8 cellular contexts compared by ENCODE assay signal in the genomic region with DNA sequence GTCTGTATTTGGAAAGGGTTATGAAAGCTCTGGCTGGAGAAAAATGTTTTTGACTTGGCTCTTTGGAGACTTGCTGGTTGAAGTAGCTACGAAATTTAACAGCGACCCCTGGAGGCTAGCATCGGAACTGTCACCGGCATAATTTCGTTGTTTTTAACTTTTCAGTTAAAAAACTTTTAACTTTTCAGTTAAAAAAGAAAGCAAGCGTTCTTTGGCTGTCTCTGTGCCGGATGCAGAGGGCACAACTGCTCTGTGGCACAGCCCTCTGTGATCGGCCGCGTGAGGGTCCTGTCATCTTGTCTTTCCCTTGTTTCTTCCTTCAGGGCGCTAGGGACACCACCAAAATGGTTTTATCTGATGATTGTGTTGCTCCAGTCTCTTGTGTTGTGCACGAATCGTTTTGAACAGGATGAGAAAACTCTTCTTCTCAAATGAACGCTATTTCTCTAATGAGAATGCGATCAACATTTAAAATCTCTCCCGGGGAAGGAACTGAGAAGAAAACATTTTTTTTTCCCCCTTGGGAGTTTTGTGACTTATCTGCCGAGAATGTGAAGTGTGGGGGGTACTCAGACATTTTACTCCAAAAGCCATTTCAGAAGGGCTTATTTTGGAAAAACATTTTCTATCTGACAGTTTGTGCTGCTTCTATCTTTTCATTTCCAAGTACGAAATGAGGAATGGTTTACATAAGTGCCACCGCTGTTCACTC. TPM values are rescaled to one million over a fixed set of nuclear protein-coding genes. Genes with fewer than 3 reads are reported as not detected.
DNase-seq lines count a peak whose midpoint lies in the region; ATAC-seq, FAIRE-seq and TF ChIP-seq lines count a peak whose summit lies in the region.

No MANE protein-coding gene starts in this region.

- H3K4me3 ChIP-seq in DND-41 (ENCODE audit: low read depth in 1 of 2, low read length in 2 of 2) (peak overlapping the region in 1 of 2 experiments; percentile 45; a peak in 2 of 4 replicates), IMR-90 (ENCODE audit: insufficient read depth, low read depth, low read length) (peak overlapping the region; percentile 44), cardiac fibroblast (replicated peaks in 1 of 2; ENCODE audit: low read depth in 2 of 2, low read length in 2 of 2) (peak overlapping the region; percentile 50 to 51), HepG2 (replicated peaks in 1 of 3; ENCODE audit: insufficient read depth in 1 of 3, low read depth in 2 of 3, low read length in 3 of 3) (no peak overlapping the region)

- H3K9ac ChIP-seq in DND-41 (ENCODE audit: low read depth, low read length) (peak overlapping the region; percentile 23), IMR-90 (ENCODE audit: low read depth, low read length) (peak overlapping the region; percentile 49; the same call in 1 of the 2 replicates), HepG2 (ENCODE audit: insufficient read depth, low read depth, low read length) (no peak overlapping the region)

- 0% methylated on average over 1 of the region's 19 CpGs; no CpG with 5 or more reads in 1 of the 2 experiments for WGBS in IMR-90 (ENCODE audit: extremely low coverage in 2 of 2, insufficient read length in 1 of 2), 2 experiments
- WGBS in HepG2 (ENCODE audit: low lambda C conversion rate) = 18% methylated on average over 19 of the region's 19 CpGs

- no peaks in the 10 kb centered on the region for H3K79me1 ChIP-seq in IMR-90 (ENCODE audit: low read depth in 1 of 2, low read length in 2 of 2)

- peaks cover 21% of the 10 kb centered on the region for H3K4me1 ChIP-seq in DND-41 (ENCODE audit: insufficient read depth, low read length)
- H3K4me1 ChIP-seq in IMR-90 (ENCODE audit: control insufficient read depth, insufficient read depth, low read length) = no peaks in the 10 kb centered on the region
- H3K4me1 ChIP-seq in HepG2 (ENCODE audit: insufficient read depth, low read length) = no peaks in the 10 kb centered on the region

- BruUV-seq in IMR-90 (replicated peaks; lab: Mats Ljungman, UMichigan) (no TSS peak), HepG2 (replicated peaks; lab: Mats Ljungman, UMichigan) (no TSS peak)

- no peak overlapping the region for H3K23ac ChIP-seq in IMR-90 (ENCODE audit: low read depth, low read length)

- DNase-seq in DND-41 = peak; percentile 66
- peak; percentile 35 for DNase-seq in IMR-90
- DNase-seq in T1000 (lab: John Stamatoyannopoulos, UW) = peak; percentile 15
- peak; percentile 65 to 73 for DNase-seq in cardiac fibroblast (ENCODE audit: low read depth in 2 of 2)
- DNase-seq in HepG2 (ENCODE audit: low spot score) = peak; percentile 13
- peak; percentile 7 to 22 for DNase-seq in stimulated activated CD8-positive, alpha-beta memory T cell treated with anti-CD3 and anti-CD28 coated beads, Interleukin-2, amount 100 ng/mL, for 1 hour (ENCODE audit: low read depth in 2 of 2)

- in situ Hi-C loops in IMR-90 (cut with MboI; ENCODE audit: low sequenced_read_pairs) = no loop called here
- in situ Hi-C loops in HepG2 (cut with HindIII; ENCODE audit: extremely low pct_ligation_motif_present, low pct_unique_long_range_greater_than_20kb) = loop anchor here (5.0 kb wide), 1 partner anchor 99 kb away; no protein-coding TSS in a partner anchor

- H3K79me2 ChIP-seq in DND-41 (ENCODE audit: insufficient read depth, low read length) (no peaks in the 10 kb centered on the region), HepG2 (ENCODE audit: insufficient read depth, low read length) (no peaks in the 10 kb centered on the region)

- H3K4me2 ChIP-seq in DND-41 (ENCODE audit: insufficient read depth, low read length) (peak overlapping the region; percentile 55), IMR-90 (ENCODE audit: low read depth, low read length) (peak overlapping the region; percentile 97), HepG2 (ENCODE audit: low read depth, low read length) (no peak overlapping the region)

- no peak overlapping the region for H3K18ac ChIP-seq in IMR-90 (ENCODE audit: low read depth, low read length)

- H2BK15ac ChIP-seq in IMR-90 (ENCODE audit: low read depth, low read length) = no peak overlapping the region

- H3K9me3 ChIP-seq in DND-41 (ENCODE audit: insufficient read depth, low read length, severe bottlenecking) (no peaks in the 10 kb centered on the region), IMR-90 (ENCODE audit: control insufficient read depth, insufficient read depth, low read length) (no peaks in the 10 kb centered on the region), HepG2 (ENCODE audit: low read length) (no peaks in the 10 kb centered on the region)

- dilution Hi-C loops in IMR-90 (cut with HindIII; ENCODE audit: low sequenced_read_pairs, unreplicated experiment) = no loop called here

- no peak overlapping the region for H3K4ac ChIP-seq in IMR-90 (ENCODE audit: low read depth, low read length)

- intact Hi-C loops in IMR-90 (cut with micrococcal nuclease) (loop anchor here (2.0 to 10.0 kb wide), 2 partner anchors 97 to 1583 kb away; no protein-coding TSS in a partner anchor), HepG2 (cut with micrococcal nuclease; ENCODE audit: unreplicated experiment) (loop anchor here (1.0 kb wide), 2 partner anchors 59 to 97 kb away; no protein-coding TSS in a partner anchor)

- no peak overlapping the region for H2AK5ac ChIP-seq in IMR-90 (ENCODE audit: low read depth, low read length)

- FAIRE-seq in HepG2 (lab: Jason Lieb, UNC) = peak; percentile 92

- no peaks in the 10 kb centered on the region for H4K20me1 ChIP-seq in DND-41 (ENCODE audit: insufficient read depth, low read length)
- no peaks in the 10 kb centered on the region for H4K20me1 ChIP-seq in IMR-90 (ENCODE audit: insufficient read depth, low read length)
- no peaks in the 10 kb centered on the region for H4K20me1 ChIP-seq in HepG2 (ENCODE audit: insufficient read depth, low read length)

- peak; percentile 39 for TF ChIP-seq RAD21 in IMR-90 (IDR thresholded peaks at IDR 0.05; ENCODE audit: low read length)
- TF ChIP-seq RAD21 in HepG2 (CRISPR knock-in tag; IDR thresholded peaks at IDR 0.05) = no peak

- H2BK5ac ChIP-seq in IMR-90 (ENCODE audit: low read depth, low read length, poor library complexity, severe bottlenecking) = no peak overlapping the region

- ATAC-seq in DND-41 (ENCODE audit: insufficient read depth, low read depth) (peak; percentile 68), IMR-90 (ENCODE audit: low read depth) (peak; percentile 59), HepG2 (no peak), HG03175 (IDR thresholded peaks at IDR 0.05; ENCODE audit: unreplicated experiment) (no peak), GM18867 (IDR thresholded peaks at IDR 0.05; ENCODE audit: unreplicated experiment) (no peak)

- H3K27me3 ChIP-seq in DND-41 (ENCODE audit: insufficient read depth, low read length, poor library complexity) = no peaks in the 10 kb centered on the region
- H3K27me3 ChIP-seq in IMR-90 (ENCODE audit: control insufficient read depth, insufficient read depth, low read length) = no peaks in the 10 kb centered on the region
- peaks cover 0 to 3% of the 10 kb centered on the region in 2 experiments; a peak in 1 of 5 replicates for H3K27me3 ChIP-seq in HepG2 (ENCODE audit: control insufficient read depth in 1 of 2, insufficient read depth in 2 of 2, low read length in 2 of 2)

- H3K27ac ChIP-seq in DND-41 (ENCODE audit: low read length) = peak overlapping the region; percentile 42; the same call in 1 of the 2 replicates
- H3K27ac ChIP-seq in IMR-90 (ENCODE audit: insufficient read depth, low read length) = no peak overlapping the region
- no peak overlapping the region for H3K27ac ChIP-seq in HepG2 (ENCODE audit: extremely low read length, insufficient read depth, low read length)

- no peak overlapping the region for H4K91ac ChIP-seq in IMR-90 (ENCODE audit: insufficient read depth, low read depth, low read length)

- H3K9me1 ChIP-seq in IMR-90 (ENCODE audit: insufficient read depth, low read length) = no peaks in the 10 kb centered on the region

- TF ChIP-seq POLR2A in IMR-90 (IDR thresholded peaks at IDR 0.05; ENCODE audit: low read depth, low read length) (no peak), HepG2 (IDR thresholded peaks at IDR 0.05; ENCODE audit: insufficient read depth in 1 of 2, low read depth in 2 of 2, low read length in 2 of 2) (no peak)

- H4K8ac ChIP-seq in IMR-90 (ENCODE audit: low read depth in 2 of 2, low read length in 2 of 2) = no peak overlapping the region

- H3K56ac ChIP-seq in IMR-90 (ENCODE audit: extremely low read depth, insufficient read depth, low read length) = no peak overlapping the region

- H2BK120ac ChIP-seq in IMR-90 (ENCODE audit: low read depth, low read length) = no peak overlapping the region

- CTCF ChIA-PET in IMR-90 (lab: Yijun Ruan, JAX) = interaction anchor here (0.6 to 1.5 kb wide), 5 partner anchors 18 to 1076 kb away, joined by 3 to 9 read pairs (median 4); no protein-coding TSS in a partner anchor
- CTCF ChIA-PET in HepG2 (lab: Yijun Ruan, JAX; ENCODE audit: low intra/inter-chr PET ratio, low total read pairs) = interaction anchor here (1.0 to 2.3 kb wide), 3 partner anchors 59 to 97 kb away, joined by 4 to 22 read pairs (median 9); no protein-coding TSS in a partner anchor

- peak overlapping the region; percentile 62 for H2AFZ ChIP-seq in DND-41 (ENCODE audit: low read depth, low read length)
- peak overlapping the region; percentile 82 for H2AFZ ChIP-seq in IMR-90 (replicated peaks; ENCODE audit: low read length, poor library complexity)
- H2AFZ ChIP-seq in HepG2 (ENCODE audit: low read length) = no peak overlapping the region

- POLR2A ChIA-PET in IMR-90 (lab: Charles Lee; ENCODE audit: unreplicated experiment) (no interaction called here), HepG2 (lab: Yijun Ruan, JAX) (no interaction called here)

- H3K36me3 ChIP-seq in DND-41 (ENCODE audit: insufficient read depth, low read length) (no peaks in the 10 kb centered on the region), IMR-90 (ENCODE audit: control insufficient read depth, insufficient read depth, low read length) (no peaks in the 10 kb centered on the region), HepG2 (replicated peaks in 1 of 2; ENCODE audit: control insufficient read depth in 1 of 2, insufficient read depth in 2 of 2, low read length in 2 of 2) (no peaks in the 10 kb centered on the region)

- no peak overlapping the region for H4K5ac ChIP-seq in IMR-90 (ENCODE audit: low read depth, low read length)

- TF ChIP-seq CTCF in DND-41 (IDR thresholded peaks at IDR 0.05; ENCODE audit: borderline replicate concordance, extremely low read depth, low read length, poor library complexity, severe bottlenecking) (peak; percentile 87), IMR-90 (conservative IDR thresholded peaks at IDR 0.05; ENCODE audit: low read depth, low read length) (peak; percentile 75), cardiac fibroblast (IDR thresholded peaks at IDR 0.05; ENCODE audit: low read depth, low read length) (peak; percentile 88), HepG2 (CRISPR knock-in tag; IDR thresholded peaks at IDR 0.05) (peak; percentile 67)

- TF ChIP-seq EP300 in HepG2 (IDR thresholded peaks at IDR 0.05; ENCODE audit: low read depth in 2 of 2, low read length in 2 of 2) = no peak
- no peak for TF ChIP-seq EP300 in HepG2 (CRISPR knock-in tag; IDR thresholded peaks at IDR 0.05; ENCODE audit: borderline replicate concordance)

- H3K14ac ChIP-seq in IMR-90 (replicated peaks; ENCODE audit: low read depth, low read length) = no peak overlapping the region

- H2AK9ac ChIP-seq in IMR-90 (replicated peaks; ENCODE audit: low read depth, low read length, poor library complexity) = no peak overlapping the region

- no peak overlapping the region for H2BK20ac ChIP-seq in IMR-90 (ENCODE audit: low read depth, low read length)

RNA-seq across cellular contexts. Expression of a gene that starts 57.1 kb away (rescaled TPM):
- total RNA-seq in IMR-90 (2012; rRNA removed) = not detected in 2 replicates
- not detected in 2 replicates for polyA plus RNA-seq in IMR-90 (2012; rRNA removed)
- polyA plus RNA-seq in IMR-90 (2012; cell fraction: cytosol; rRNA removed) = not detected in 2 replicates
- polyA plus RNA-seq in IMR-90 (2012; cell fraction: nucleus; rRNA removed; ENCODE audit: low replicate concordance) = not detected in 2 replicates
- not detected in 2 replicates for total RNA-seq in HepG2 (2016; rRNA removed; fragmentation: Illumina TruSeq; extraction: Trizol)
- not detected in 2 replicates for total RNA-seq in HepG2 (2016; cell fraction: cytosol; rRNA removed; fragmentation: Illumina TruSeq; extraction: Trizol; ENCODE audit: low read depth)
- total RNA-seq in HepG2 (2016; cell fraction: insoluble cytoplasmic fraction; rRNA removed; fragmentation: Illumina TruSeq; extraction: Trizol) = not detected in 2 replicates
- not detected in 2 replicates for total RNA-seq in HepG2 (2016; cell fraction: membrane; rRNA removed; fragmentation: Illumina TruSeq; extraction: Trizol)
- total RNA-seq in HepG2 (2016; cell fraction: nucleus; rRNA removed; fragmentation: Illumina TruSeq; extraction: Trizol) = not detected in 2 replicates
- polyA plus RNA-seq in HepG2 (2011; rRNA removed) = not detected in 2 replicates
- polyA plus RNA-seq in HepG2 (2011; cell fraction: cytosol; rRNA removed) = not detected in 2 replicates
- polyA plus RNA-seq in HepG2 (2011; cell fraction: nucleus; rRNA removed) = not detected in 2 replicates
- polyA plus RNA-seq in HepG2 (2012) = not detected in 2 replicates
- polyA plus RNA-seq in HepG2 (2016; cell fraction: cytosol; fragmentation: Illumina TruSeq; extraction: Trizol; ENCODE audit: low read depth) = not detected in 2 replicates
- polyA plus RNA-seq in HepG2 (2016; cell fraction: insoluble cytoplasmic fraction; fragmentation: Illumina TruSeq; extraction: Trizol; ENCODE audit: low read depth) = not detected in 2 replicates
- not detected in 2 replicates for polyA plus RNA-seq in HepG2 (2016; cell fraction: membrane; fragmentation: Illumina TruSeq; extraction: Trizol; ENCODE audit: low read depth)
- not detected in 2 replicates for polyA plus RNA-seq in HepG2 (2016; cell fraction: nucleus; fragmentation: Illumina TruSeq; extraction: Trizol; ENCODE audit: insufficient read depth, low read depth)
- not detected in 2 replicates for polyA minus RNA-seq in HepG2 (2011; rRNA and poly(A)+ RNA removed; ENCODE audit: low replicate concordance)
- not detected in 2 replicates for polyA minus RNA-seq in HepG2 (2011; cell fraction: cytosol; rRNA and poly(A)+ RNA removed)
- polyA minus RNA-seq in HepG2 (2011; cell fraction: nucleus; rRNA and poly(A)+ RNA removed) = not detected in 2 replicates

Comparison
In these comparisons a context has a peak if more than half of its experiments do, and no peak if none do; other contexts are left out.
1. ATAC-seq: peak in DND-41 (single experiment) and IMR-90 (single experiment); none in HepG2 (single experiment), HG03175 (single experiment) and GM18867 (single experiment).
2. DNase-seq: peak in every context shown above with its lines; median percentile 69 in cardiac fibroblast; 66 in DND-41; 35 in IMR-90; 15 in T1000; 14 in stimulated activated CD8-positive, alpha-beta memory T cell treated with anti-CD3 and anti-CD28 coated beads, Interleukin-2, amount 100 ng/mL, for 1 hour; 13 in HepG2.
3. H3K4me3 ChIP-seq: peak in IMR-90 (single experiment) and cardiac fibroblast (2 of 2); none in HepG2 (0 of 3).
4. Peak in every context shown above with its lines, with median percentiles within 50 percentile points of each other: CTCF ChIP-seq.